9 cellular contexts compared by ENCODE assay signal in the genomic region with DNA sequence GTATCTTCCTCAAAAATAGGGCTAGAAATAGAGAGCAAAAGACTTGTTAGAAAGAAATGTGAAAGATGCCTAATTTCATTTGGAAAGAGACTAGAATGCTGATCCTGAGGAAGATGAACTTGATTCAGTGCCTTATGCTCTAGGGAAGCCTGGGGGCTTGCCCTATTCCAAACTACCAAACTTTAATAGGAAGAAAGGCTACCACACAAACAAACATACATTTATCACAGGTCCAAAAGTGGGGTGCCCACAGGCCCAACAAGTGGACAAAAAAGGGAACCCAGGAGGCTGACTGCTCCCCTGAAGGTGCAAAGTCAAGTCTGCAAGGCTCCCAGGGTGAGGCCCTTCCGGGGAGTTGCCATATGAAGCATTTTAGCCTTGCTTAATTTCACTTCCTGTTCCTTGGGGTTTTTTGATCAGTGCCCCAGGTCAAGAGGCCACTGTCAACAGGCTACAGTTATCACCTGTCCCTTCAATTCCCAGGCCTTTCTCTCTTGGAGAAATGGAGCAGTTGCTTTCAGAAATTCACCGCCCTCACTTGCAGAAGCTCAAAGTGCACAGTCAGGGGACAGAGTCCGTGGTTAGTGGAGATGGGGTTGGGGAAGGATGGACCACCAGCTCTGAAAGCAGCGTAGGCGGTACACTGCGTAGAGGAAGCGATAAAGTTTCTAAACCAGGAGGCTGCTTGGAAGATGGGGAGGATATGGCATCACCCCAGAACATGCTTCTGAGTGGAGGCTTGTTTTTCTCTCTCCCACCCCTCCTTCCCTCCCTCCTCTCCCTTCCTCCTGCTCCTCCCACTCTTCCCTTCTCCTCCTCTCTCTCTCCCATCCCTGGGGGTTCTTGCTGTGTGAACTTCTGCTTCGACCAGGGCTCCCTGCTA. TPM values are rescaled to one million over a fixed set of nuclear protein-coding genes. Genes with fewer than 3 reads are reported as not detected.
DNase-seq lines count a peak whose midpoint lies in the region; ATAC-seq, FAIRE-seq and TF ChIP-seq lines count a peak whose summit lies in the region.
"Had no signal": no experiment of that assay in that cellular context is flagged by ENCODE, and none has a peak within 500 bp of the region (broad histone marks: within the 10 kb centered on the region; RNA-seq: fewer than 3 reads in every experiment).

No MANE protein-coding gene starts in this region.

- no peak for TF ChIP-seq CTCF in CD4-positive, alpha-beta T cell (IDR thresholded peaks at IDR 0.05)
- TF ChIP-seq CTCF in activated B cell treated with CpG ODN at 0.5 μM for 24 hours (IDR thresholded peaks at IDR 0.05) (no peak), neutrophil (IDR thresholded peaks at IDR 0.05) (peak; percentile 50), dorsolateral prefrontal cortex (IDR thresholded peaks at IDR 0.05 in 54 of 56, conservative IDR thresholded peaks at IDR 0.05 in 2 of 56; ENCODE audit: low read depth in 1 of 56, partially characterized antibody in 56 of 56) (no peak)

- H3K27me3 Mint-ChIP-seq in CD4-positive, alpha-beta T cell: no peaks in the 10 kb centered on the region
- H3K27me3 Mint-ChIP-seq in activated B cell treated with CpG ODN at 0.5 μM for 24 hours: no peaks in the 10 kb centered on the region

- peaks cover 67% of the 10 kb centered on the region for H3K36me3 Mint-ChIP-seq in CD4-positive, alpha-beta T cell (ENCODE audit: low read depth)
- peaks cover 58% of the 10 kb centered on the region for H3K36me3 Mint-ChIP-seq in activated B cell treated with CpG ODN at 0.5 μM for 24 hours (ENCODE audit: low read depth)

- H3K9me3 Mint-ChIP-seq in CD4-positive, alpha-beta T cell: no peaks in the 10 kb centered on the region
- no peaks in the 10 kb centered on the region for H3K9me3 Mint-ChIP-seq in activated B cell treated with CpG ODN at 0.5 μM for 24 hours
- H3K9me3 Mint-ChIP-seq: nephron had no signal

- intact Hi-C loops in CD4-positive, alpha-beta T cell (cut with DNase I, micrococcal nuclease): loop anchor here in 1 of 2 experiments (5.0 kb wide), 2 partner anchors 89 to 236 kb away; no protein-coding TSS in a partner anchor
- intact Hi-C loops in activated B cell treated with CpG ODN at 0.5 μM for 24 hours (cut with micrococcal nuclease): loop anchor here (1.0 to 2.0 kb wide), 7 partner anchors 20 to 135 kb away; a partner anchor contains a TSS
- intact Hi-C loops in dorsolateral prefrontal cortex (cut with DNase I): no loop called here

- no peak overlapping the region for H3K27ac ChIP-seq in CD4-positive, alpha-beta T cell (ENCODE audit: low read depth, low read length)
- H3K27ac ChIP-seq in neutrophil (peak overlapping the region; percentile 99), dorsolateral prefrontal cortex (no peak overlapping the region)

- H3K27me3 ChIP-seq in CD4-positive, alpha-beta T cell (ENCODE audit: control insufficient read depth, insufficient read depth, low read length): no peaks in the 10 kb centered on the region
- H3K27me3 ChIP-seq in neutrophil (no peaks in the 10 kb centered on the region), dorsolateral prefrontal cortex (no peaks in the 10 kb centered on the region)

- peaks cover 81% of the 10 kb centered on the region for H3K36me3 ChIP-seq in neutrophil

- H3K4me1 ChIP-seq in neutrophil (ENCODE audit: control insufficient read depth in 1 of 2, insufficient read depth in 1 of 2, low read depth in 1 of 2, low read length in 1 of 2): peaks cover 89 to 100% of the 10 kb centered on the region in 2 experiments

- FAIRE-seq in GM19239 (lab: Jason Lieb, UNC): peak; percentile 99

- H3K27ac Mint-ChIP-seq in CD4-positive, alpha-beta T cell: peak overlapping the region; percentile 15
- H3K27ac Mint-ChIP-seq in activated B cell treated with CpG ODN at 0.5 μM for 24 hours: peak overlapping the region; percentile 96
- H3K27ac Mint-ChIP-seq: nephron had no signal

- POLR2A ChIA-PET in CD4-positive, alpha-beta T cell (lab: Charles Lee): interaction anchor here (1.6 to 2.0 kb wide), 2 partner anchors 107 to 142 kb away, joined by 5 to 8 read pairs; no protein-coding TSS in a partner anchor
- POLR2A ChIA-PET in activated B cell treated with CpG ODN at 0.5 μM for 24 hours (lab: Charles Lee): interaction anchor here (0.6 to 5.2 kb wide), 18 partner anchors 10 to 192 kb away, joined by 3 to 56 read pairs (median 5); a partner anchor contains a TSS

- H3K4me3 ChIP-seq in neutrophil (ENCODE audit: low read depth in 1 of 2, low read length in 1 of 2) (peak overlapping the region; percentile 35 to 53), dorsolateral prefrontal cortex (no peak overlapping the region)

- CTCF ChIA-PET in CD4-positive, alpha-beta T cell (lab: Charles Lee): interaction anchor here (1.8 kb wide), 1 partner anchor 142 kb away, joined by 6 read pairs; no protein-coding TSS in a partner anchor
- CTCF ChIA-PET in activated B cell treated with CpG ODN at 0.5 μM for 24 hours (lab: Charles Lee): interaction anchor here (0.9 to 7.4 kb wide), 13 partner anchors 8 to 186 kb away, joined by 3 to 82 read pairs (median 4); no protein-coding TSS in a partner anchor

- peak; percentile 32 for ATAC-seq in CD4-positive, alpha-beta T cell (ENCODE audit: poor library complexity)
- ATAC-seq in HG03135 (IDR thresholded peaks at IDR 0.05; ENCODE audit: unreplicated experiment) (peak; percentile 87), activated B cell treated with CpG ODN at 0.5 μM for 24 hours (ENCODE audit: low read depth) (peak; percentile 89)

- no peak for DNase-seq in CD4-positive, alpha-beta T cell
- DNase-seq in GM19239 (ENCODE audit: insufficient read length, low spot score) (peak; percentile 45), activated B cell treated with CpG ODN at 0.5 μM for 24 hours (peak; percentile 50), dorsolateral prefrontal cortex (no peak), occipital lobe (lab: John Stamatoyannopoulos, UW) (no peak), islet precursor cell (no peak)

- H3K4me3 Mint-ChIP-seq in CD4-positive, alpha-beta T cell: no peak overlapping the region
- peak overlapping the region; percentile 65 for H3K4me3 Mint-ChIP-seq in activated B cell treated with CpG ODN at 0.5 μM for 24 hours
- H3K4me3 Mint-ChIP-seq: nephron had no signal

- no peaks in the 10 kb centered on the region for H3K9me3 ChIP-seq in CD4-positive, alpha-beta T cell (ENCODE audit: control insufficient read depth, low read length)
- no peaks in the 10 kb centered on the region for H3K9me3 ChIP-seq in neutrophil

- H3K4me1 Mint-ChIP-seq in CD4-positive, alpha-beta T cell (ENCODE audit: low read depth): peaks cover 22% of the 10 kb centered on the region
- H3K4me1 Mint-ChIP-seq in activated B cell treated with CpG ODN at 0.5 μM for 24 hours: peaks cover 76% of the 10 kb centered on the region

RNA-seq across cellular contexts. Expression of a gene that starts 36.4 kb away (rescaled TPM):
- total RNA-seq in CD4-positive, alpha-beta T cell: 10 to 100 TPM; 13.6 to 16.7 TPM
- total RNA-seq in activated B cell treated with CpG ODN at 0.5 μM for 24 hours (47.5 and 59.9 TPM in 2 replicates), dorsolateral prefrontal cortex (1 to 10 TPM in 70 of 120 experiments, under 1 TPM in 49, not detected in 1; 0.16 to 4.6 (median 1.2) TPM), occipital lobe (0.47 TPM)

Comparison
In these comparisons a context has a peak if more than half of its experiments do, and no peak if none do; other contexts are left out.
1. ATAC-seq: peak in every context shown above with its lines; median percentile 89 in activated B cell treated with CpG ODN at 0.5 μM for 24 hours; 87 in HG03135; 32 in CD4-positive, alpha-beta T cell.
2. DNase-seq: peak in GM19239 (single experiment) and activated B cell treated with CpG ODN at 0.5 μM for 24 hours (single experiment); none in CD4-positive, alpha-beta T cell (0 of 10), dorsolateral prefrontal cortex (0 of 10), occipital lobe (single experiment) and islet precursor cell (single experiment).
3. H3K4me3 ChIP-seq: peak in neutrophil (2 of 2); none in dorsolateral prefrontal cortex (0 of 59).